Comparison of ENCODE assay signal across 10 cellular contexts in genomic region chr4:109256847-109257246, GRCh38. TPM values are rescaled to one million over a fixed set of nuclear protein-coding genes. Genes with fewer than 3 reads are reported as not detected.
"Had no signal": no experiment of that assay in that cellular context is flagged by ENCODE, and none has a peak within 500 bp of the region (broad histone marks: within the 10 kb centered on the region; RNA-seq: fewer than 3 reads in every experiment).

No MANE protein-coding gene starts in this region.

- H3K4me3 ChIP-seq: GM23248, HAP-1 had no signal

- H3K27ac Mint-ChIP-seq: HFFc6 had no signal

- H3K9ac ChIP-seq: GM23248, KMS-11 had no signal

- H3K4me1 ChIP-seq: HAP-1 had no signal

- H3K9me3 ChIP-seq: HAP-1 had no signal

- H3K36me3 ChIP-seq: HAP-1 had no signal

- H3K4me3 Mint-ChIP-seq: HFFc6 had no signal

- H3K27ac ChIP-seq: GM23248, KMS-11 had no signal

- H3K4me2 ChIP-seq: KMS-11 had no signal

- H2AFZ ChIP-seq: GM23248 had no signal

- DNase-seq: GM23248, GOT3, H7, HFFc6, KBM-7 had no signal

- ATAC-seq: HCT116 had no signal

- FAIRE-seq: HTR-8/SVneo had no signal

RNA-seq across cellular contexts. Expression of gene COL25A1, which starts 45.6 kb away (rescaled TPM):
- total RNA-seq: GM23248, HFFc6, HT-29 had no signal
